Comparison of ENCODE assay signal across 9 cellular contexts in the genomic region with DNA sequence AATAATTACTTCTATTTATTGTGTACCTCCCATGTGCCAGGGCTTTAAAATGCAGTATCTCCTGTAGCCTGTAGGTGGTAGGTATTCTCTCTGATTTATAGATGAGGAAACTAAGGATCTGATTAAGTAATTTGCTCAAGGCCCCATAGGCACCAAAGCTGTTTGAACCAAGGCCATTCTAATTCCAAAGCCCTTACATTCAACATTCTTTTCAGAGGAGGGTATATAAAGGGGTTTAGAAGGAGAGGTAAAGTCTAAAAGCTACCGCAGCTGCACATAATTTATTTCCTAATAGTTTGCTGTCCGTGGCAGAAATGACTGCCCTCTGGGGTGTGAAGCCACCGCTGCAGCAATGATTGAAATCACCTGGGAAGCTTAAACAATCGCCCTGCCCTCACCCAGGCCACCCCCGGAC.
DNase-seq lines count a peak whose midpoint lies in the region; ATAC-seq, FAIRE-seq and TF ChIP-seq lines count a peak whose summit lies in the region.
"Had no signal": no experiment of that assay in that cellular context is flagged by ENCODE, and none has a peak within 500 bp of the region (broad histone marks: within the 10 kb centered on the region; RNA-seq: fewer than 3 reads in every experiment).

No MANE protein-coding gene starts in this region.

- H3K4me3 ChIP-seq in Panc1 (ENCODE audit: low read depth in 2 of 2, low read length in 2 of 2) = no peak overlapping the region
- H3K4me3 ChIP-seq in fibroblast of lung (replicated peaks in 1 of 4; ENCODE audit: control extremely low read depth in 1 of 4, insufficient read depth in 1 of 4, low read depth in 3 of 4, low read length in 4 of 4) = no peak overlapping the region
- no peak overlapping the region for H3K4me3 ChIP-seq in small intestine (ENCODE audit: low read depth in 1 of 2, low read length in 2 of 2)

- no peaks in the 10 kb centered on the region for H3K36me3 ChIP-seq in Panc1 (ENCODE audit: control insufficient read depth, insufficient read depth, low read length)
- H3K36me3 ChIP-seq in fibroblast of lung (ENCODE audit: control insufficient read depth, insufficient read depth, low read length) = no peaks in the 10 kb centered on the region
- H3K36me3 ChIP-seq in small intestine (ENCODE audit: control insufficient read depth in 2 of 2, insufficient read depth in 2 of 2, low read length in 2 of 2) = no peaks in the 10 kb centered on the region
- H3K36me3 ChIP-seq: neutrophil had no signal

- no peak overlapping the region for H3K4me2 ChIP-seq in fibroblast of lung (ENCODE audit: extremely low read depth, insufficient read depth, low read length)

- H3K9me3 ChIP-seq in Panc1 (ENCODE audit: control insufficient read depth, insufficient read depth, low read depth, low read length) = no peaks in the 10 kb centered on the region
- H3K9me3 ChIP-seq in fibroblast of lung (ENCODE audit: control insufficient read depth, insufficient read depth, low read depth, low read length) = no peaks in the 10 kb centered on the region
- H3K9me3 ChIP-seq in small intestine (ENCODE audit: control insufficient read depth, low read depth) = no peaks in the 10 kb centered on the region
- H3K9me3 ChIP-seq: neutrophil had no signal

- intact Hi-C loops in Panc1 (cut with micrococcal nuclease; ENCODE audit: unreplicated experiment) = no loop called here

- in situ Hi-C loops in Panc1 (cut with HindIII; ENCODE audit: low pct_unique_long_range_greater_than_20kb, low sequenced_read_pairs) = no loop called here

- DNase-seq in DMS53 (lab: John Stamatoyannopoulos, UW) (peak; percentile 15), DMS53 treated with DMSO at 0.1 percent for 48 hours (lab: John Stamatoyannopoulos, UW; ENCODE audit: unreplicated experiment) (no peak), Panc1 (ENCODE audit: low read depth, low spot score) (no peak), fibroblast of lung (ENCODE audit: low read depth in 2 of 2) (peak; percentile 16 to 21), small intestine (peak; percentile 5), D341Med (ENCODE audit: low spot score) (no peak)

- no peaks in the 10 kb centered on the region for H3K4me1 ChIP-seq in Panc1 (ENCODE audit: control insufficient read depth, insufficient read depth, low read length)
- H3K4me1 ChIP-seq in fibroblast of lung (ENCODE audit: control insufficient read depth, extremely low read depth, insufficient read depth, low read length) = peaks cover 2% of the 10 kb centered on the region
- no peaks in the 10 kb centered on the region for H3K4me1 ChIP-seq in small intestine (ENCODE audit: control insufficient read depth in 2 of 2, insufficient read depth in 1 of 2, low read depth in 1 of 2, low read length in 1 of 2)

- FAIRE-seq in small intestine (lab: Jason Lieb, UNC) = no peak

- POLR2A ChIA-PET in Panc1 (lab: Charles Lee) = no interaction called here

- 73 to 88% (median 78%) methylated on average over 5 of the region's 5 CpGs for WGBS in small intestine, 3 donors

- H2AFZ ChIP-seq in fibroblast of lung (ENCODE audit: low read length) = no peak overlapping the region

- H3K79me2 ChIP-seq in fibroblast of lung (ENCODE audit: control insufficient read depth, insufficient read depth, low read length) = no peaks in the 10 kb centered on the region

- CTCF ChIA-PET in Panc1 (lab: Charles Lee) = interaction anchor here (0.6 kb wide), 1 partner anchor 701 kb away, joined by 4 read pairs; no protein-coding TSS in a partner anchor

- H3K27ac ChIP-seq in Panc1 (ENCODE audit: low read length) (no peak overlapping the region), fibroblast of lung (ENCODE audit: insufficient read depth, low read length) (no peak overlapping the region), small intestine (ENCODE audit: low read depth in 1 of 2, low read length in 1 of 2) (no peak overlapping the region)
- H3K27ac ChIP-seq: neutrophil had no signal

- H3K27me3 ChIP-seq in Panc1 (ENCODE audit: control insufficient read depth, insufficient read depth, low read length) (no peaks in the 10 kb centered on the region), fibroblast of lung (ENCODE audit: control insufficient read depth, insufficient read depth, low read length) (no peaks in the 10 kb centered on the region), small intestine (ENCODE audit: control insufficient read depth in 2 of 2, insufficient read depth in 2 of 2, low read length in 2 of 2) (no peaks in the 10 kb centered on the region)
- H3K27me3 ChIP-seq: neutrophil had no signal

- peak; percentile 48; the same call in 1 of the 2 replicates for TF ChIP-seq CTCF in Panc1 (IDR thresholded peaks at IDR 0.05)
- TF ChIP-seq CTCF in fibroblast of lung (conservative IDR thresholded peaks at IDR 0.05 in 1 of 2, IDR thresholded peaks at IDR 0.05 in 1 of 2; ENCODE audit: low read depth in 1 of 2, low read length in 2 of 2) = peak; percentile 14 to 41

- 0 out of 2 replicates have a peak, but pooled peaks have one; percentile 51 for ATAC-seq in Panc1
- no peak for ATAC-seq in GM19467 (IDR thresholded peaks at IDR 0.05; ENCODE audit: unreplicated experiment)
- no peak for ATAC-seq in GM21515 (IDR thresholded peaks at IDR 0.05; ENCODE audit: unreplicated experiment)

- BruUV-seq in Panc1 (replicated peaks; lab: Mats Ljungman, UMichigan) = no TSS peak

- H4K20me1 ChIP-seq in fibroblast of lung (ENCODE audit: control insufficient read depth, extremely low read depth, insufficient read depth, low read length) = no peaks in the 10 kb centered on the region

- H3K9ac ChIP-seq in fibroblast of lung (ENCODE audit: insufficient read depth, low read length) = no peak overlapping the region

Comparison
In these comparisons a context has a peak if more than half of its experiments do, and no peak if none do; other contexts are left out.
1. DNase-seq: peak in DMS53 (single experiment), fibroblast of lung (2 of 2) and small intestine (single experiment); none in DMS53 treated with DMSO at 0.1 percent for 48 hours (single experiment), Panc1 (single experiment) and D341Med (single experiment).